In genomic region chr4:40197879-40198689, GRCh38 we compare ENCODE assay signal across 12 cellular contexts. TPM values are rescaled to one million over a fixed set of nuclear protein-coding genes. Genes with fewer than 3 reads are reported as not detected.
A peak's percentile ranks its signal among the peaks of the same experiment; 100 is the strongest.
DNase-seq lines count a peak whose midpoint lies in the region; ATAC-seq and TF ChIP-seq lines count a peak whose summit lies in the region.
"Had no signal": no experiment of that assay in that cellular context is flagged by ENCODE, and none has a peak within 500 bp of the region (broad histone marks: within the 10 kb centered on the region; RNA-seq: fewer than 3 reads in every experiment).

No MANE protein-coding gene starts in this region.

- no peak overlapping the region for H3K27ac ChIP-seq in mesendoderm (ENCODE audit: low read depth, low read length)
- peak overlapping the region; percentile 42 for H3K27ac ChIP-seq in vagina

- no CpG with 5 or more reads among the region's 15 CpGs for WGBS in mesendoderm (ENCODE audit: extremely low coverage, insufficient coverage, low lambda C conversion rate)

- no peak overlapping the region for H3K4me2 ChIP-seq in mesendoderm (ENCODE audit: low read length)

- H3K4me1 ChIP-seq in mesendoderm (ENCODE audit: control insufficient read depth, low read depth, low read length) (peaks cover 12% of the 10 kb centered on the region), vagina (no peaks in the 10 kb centered on the region)

- H3K36me3 ChIP-seq in mesendoderm (ENCODE audit: control insufficient read depth, insufficient read depth, low read length) (no peaks in the 10 kb centered on the region), vagina (no peaks in the 10 kb centered on the region)

- no peaks in the 10 kb centered on the region for H3K27me3 ChIP-seq in mesendoderm (ENCODE audit: insufficient read depth, low read length, poor library complexity)
- no peaks in the 10 kb centered on the region for H3K27me3 ChIP-seq in vagina

- no peaks in the 10 kb centered on the region for H3K9me3 Mint-ChIP-seq in activated B cell treated with CpG ODN at 0.5 μM for 24 hours

- CTCF ChIA-PET in activated B cell treated with CpG ODN at 0.5 μM for 24 hours (lab: Charles Lee) = interaction anchor here (0.8 to 4.0 kb wide), 5 partner anchors 13 to 141 kb away, joined by 3 to 25 read pairs (median 7); partner anchors contain the start of gene N4BP2

- POLR2A ChIA-PET in activated B cell treated with CpG ODN at 0.5 μM for 24 hours (lab: Charles Lee) = interaction anchor here (0.7 to 7.9 kb wide), 18 partner anchors 9 to 566 kb away, joined by 3 to 457 read pairs (median 10); partner anchors contain the start of gene N4BP2

- no peak overlapping the region for H3K18ac ChIP-seq in mesendoderm (ENCODE audit: low read length)

- H3K9me3 ChIP-seq in vagina = no peaks in the 10 kb centered on the region

- H3K4me3 ChIP-seq in mesendoderm (ENCODE audit: low read length) (no peak overlapping the region), vagina (peak overlapping the region in 1 of 2 donors; percentile 32)

- no peak overlapping the region for H3K9ac ChIP-seq in mesendoderm (ENCODE audit: low read length)

- H3K79me1 ChIP-seq in mesendoderm (ENCODE audit: low read length) = no peaks in the 10 kb centered on the region

- H3K36me3 Mint-ChIP-seq in activated B cell treated with CpG ODN at 0.5 μM for 24 hours (ENCODE audit: low read depth) = peaks cover 58% of the 10 kb centered on the region

- no peak overlapping the region for H2BK120ac ChIP-seq in mesendoderm (ENCODE audit: low read depth, low read length)

- no peaks in the 10 kb centered on the region for H3K27me3 Mint-ChIP-seq in activated B cell treated with CpG ODN at 0.5 μM for 24 hours

- peak overlapping the region; percentile 10 for H2AK5ac ChIP-seq in mesendoderm (ENCODE audit: low read length)

- intact Hi-C loops in activated B cell treated with CpG ODN at 0.5 μM for 24 hours (cut with micrococcal nuclease) = loop anchor here (1.0 to 10.0 kb wide), 11 partner anchors 7 to 1531 kb away; partner anchors contain the start of genes N4BP2, SMIM14, TLR1 and TMEM156
- intact Hi-C loops in vagina (cut with DNase I) = no loop called here
- intact Hi-C loops in cardiac septum (cut with DNase I) = no loop called here

- H2BK15ac ChIP-seq in mesendoderm (replicated peaks; ENCODE audit: low read depth) = no peak overlapping the region

- peak overlapping the region; percentile 18 for H3K56ac ChIP-seq in mesendoderm (ENCODE audit: low read length)

- no peaks in the 10 kb centered on the region for H3K79me2 ChIP-seq in mesendoderm (ENCODE audit: control insufficient read depth, insufficient read depth, low read length)

- no peak overlapping the region for H4K8ac ChIP-seq in mesendoderm (ENCODE audit: low read depth, low read length)

- peak; percentile 29 for ATAC-seq in activated B cell treated with CpG ODN at 0.5 μM for 24 hours (ENCODE audit: low read depth)
- ATAC-seq: SK-N-SH treated with all-trans-retinoic acid at 6 μM for 48 hours had no signal

- H4K5ac ChIP-seq in mesendoderm (ENCODE audit: low read length) = no peak overlapping the region

- no peak overlapping the region for H3K4ac ChIP-seq in mesendoderm (ENCODE audit: low read depth, low read length)

- H3K4me1 Mint-ChIP-seq in activated B cell treated with CpG ODN at 0.5 μM for 24 hours = peaks cover 66% of the 10 kb centered on the region

- peak overlapping the region; percentile 95 for H3K27ac Mint-ChIP-seq in activated B cell treated with CpG ODN at 0.5 μM for 24 hours

- peak; percentile 15 for DNase-seq in stimulated activated CD4-positive, alpha-beta T cell treated with anti-CD3 and anti-CD28 coated beads, Interleukin-4, amount 100 ng/mL, for 1 hour
- DNase-seq in stimulated activated CD4-positive, alpha-beta T cell treated with anti-CD3 and anti-CD28 coated beads, Interleukin-2, amount 100 ng/mL, for 24 hours = no peak
- DNase-seq in activated B cell treated with CpG ODN at 0.5 μM for 24 hours (no peak), mesendoderm (peak; percentile 68), vagina (ENCODE audit: extremely low spot score in 2 of 2) (peak in 1 of 2 donors; percentile 60), cardiac septum (ENCODE audit: low spot score) (no peak), NCI-H2171 (lab: John Stamatoyannopoulos, UW) (no peak), DMS153 (lab: John Stamatoyannopoulos, UW) (no peak)
- DNase-seq: anterior cingulate cortex, NCI-H1694 treated with DMSO at 0.1 percent for 48 hours had no signal

- TF ChIP-seq POLR2A in vagina (IDR thresholded peaks at IDR 0.05) = no peak

- H3K4me3 Mint-ChIP-seq in activated B cell treated with CpG ODN at 0.5 μM for 24 hours = peak overlapping the region; percentile 97

- no peak overlapping the region for H2BK5ac ChIP-seq in mesendoderm (ENCODE audit: low read length)

- no peak overlapping the region for H3K23ac ChIP-seq in mesendoderm (ENCODE audit: low read length)

- TF ChIP-seq CTCF in activated B cell treated with CpG ODN at 0.5 μM for 24 hours (IDR thresholded peaks at IDR 0.05) (no peak), vagina (IDR thresholded peaks at IDR 0.05) (no peak)

RNA-seq across cellular contexts. Expression of gene RHOH, which starts 1.3 kb away (rescaled TPM):
- total RNA-seq in activated B cell treated with CpG ODN at 0.5 μM for 24 hours (174 and 183 TPM in 2 replicates), vagina (2.9 TPM), cardiac septum (0.78 TPM)
- polyA plus RNA-seq in mesendoderm (2013, experiment 1 of 2) = 1.1 TPM
- 0.90 TPM for polyA plus RNA-seq in mesendoderm (2013, experiment 2 of 2)
- polyA plus RNA-seq: BJ had no signal

Comparison
In these comparisons a context has a peak if more than half of its experiments do, and no peak if none do; other contexts are left out.
1. DNase-seq: peak in stimulated activated CD4-positive, alpha-beta T cell treated with anti-CD3 and anti-CD28 coated beads, Interleukin-4, amount 100 ng/mL, for 1 hour (single experiment) and mesendoderm (single experiment); none in stimulated activated CD4-positive, alpha-beta T cell treated with anti-CD3 and anti-CD28 coated beads, Interleukin-2, amount 100 ng/mL, for 24 hours (0 of 2), activated B cell treated with CpG ODN at 0.5 μM for 24 hours (single experiment), cardiac septum (single experiment), NCI-H2171 (single experiment) and DMS153 (single experiment).
2. RNA of gene RHOH, which starts 1.3 kb away (total RNA-seq): 174 to 183 TPM in activated B cell treated with CpG ODN at 0.5 μM for 24 hours; 2.9 TPM in vagina (single experiment) and 0.78 TPM in cardiac septum (single experiment); every median in the first group is over 10 times any median in the second.